Comparison of ENCODE assay signal across 1 cellular context in genomic region chr6:158366363-158366762, GRCh38.
TF ChIP-seq lines count a peak whose summit lies in the region.

No MANE protein-coding gene starts in this region.

TF ChIP-seq in K562, 482 proteins besides CTCF, POLR2A, EP300 and RAD21 (continued from another document and continues in another):
- TF ChIP-seq, protein P1, sequence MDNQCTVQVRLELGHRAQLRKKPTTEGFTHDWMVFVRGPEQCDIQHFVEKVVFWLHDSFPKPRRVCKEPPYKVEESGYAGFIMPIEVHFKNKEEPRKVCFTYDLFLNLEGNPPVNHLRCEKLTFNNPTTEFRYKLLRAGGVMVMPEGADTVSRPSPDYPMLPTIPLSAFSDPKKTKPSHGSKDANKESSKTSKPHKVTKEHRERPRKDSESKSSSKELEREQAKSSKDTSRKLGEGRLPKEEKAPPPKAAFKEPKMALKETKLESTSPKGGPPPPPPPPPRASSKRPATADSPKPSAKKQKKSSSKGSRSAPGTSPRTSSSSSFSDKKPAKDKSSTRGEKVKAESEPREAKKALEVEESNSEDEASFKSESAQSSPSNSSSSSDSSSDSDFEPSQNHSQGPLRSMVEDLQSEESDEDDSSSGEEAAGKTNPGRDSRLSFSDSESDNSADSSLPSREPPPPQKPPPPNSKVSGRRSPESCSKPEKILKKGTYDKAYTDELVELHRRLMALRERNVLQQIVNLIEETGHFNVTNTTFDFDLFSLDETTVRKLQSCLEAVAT (IDR thresholded peaks at IDR 0.05): 0 out of 4 replicates have a peak, but pooled peaks of 1 of the 2 experiments have one; percentile 25
- TF ChIP-seq PTBP1 (IDR thresholded peaks at IDR 0.05; ENCODE audit: low read depth, low read length) (no peak), JUND (IDR thresholded peaks at IDR 0.05; ENCODE audit: borderline replicate concordance, low read depth, low read length) (peak; percentile 78), JUND (tag; IDR thresholded peaks at IDR 0.05; ENCODE audit: borderline replicate concordance, low read depth, low read length) (peak; percentile 74; the same call in 2 of the 3 replicates), ZBTB2 (IDR thresholded peaks at IDR 0.05) (peak; percentile 47; the same call in 1 of the 2 replicates), U2AF2 (optimal IDR thresholded peaks at IDR 0.05; ENCODE audit: low read depth, low read length) (no peak), ATF7 (IDR thresholded peaks at IDR 0.05) (peak; percentile 76), TCF3 (CRISPR knock-in tag; IDR thresholded peaks at IDR 0.05) (peak; percentile 39), GTF2E2 (tag; IDR thresholded peaks at IDR 0.05) (no peak), FOSL1 (tag; conservative IDR thresholded peaks at IDR 0.05) (no peak), MAFG (tag; conservative IDR thresholded peaks at IDR 0.05) (peak; percentile 79), THRAP3 (IDR thresholded peaks at IDR 0.05; ENCODE audit: borderline replicate concordance) (no peak), KDM5B (IDR thresholded peaks at IDR 0.05; ENCODE audit: insufficient replicate concordance, low read depth, low read length) (peak; percentile 61), MCM3 (IDR thresholded peaks at IDR 0.05) (no peak), YY1 (IDR thresholded peaks at IDR 0.05; ENCODE audit: borderline replicate concordance in 1 of 3, control insufficient read depth in 1 of 3, extremely low read depth in 1 of 3, insufficient read depth in 3 of 3, insufficient read length in 1 of 3, insufficient replicate concordance in 2 of 3, low read depth in 1 of 3, low read length in 2 of 3) (peak in 2 of 3 experiments; percentile 53 to 86), KDM1A (IDR thresholded peaks at IDR 0.05) (no peak), AFF1 (IDR thresholded peaks at IDR 0.05; ENCODE audit: low read depth in 1 of 2, partially characterized antibody in 2 of 2) (peak in 1 of 2 experiments; percentile 29), ZBTB40 (IDR thresholded peaks at IDR 0.05) (peak; percentile 54; the same call in 1 of the 2 replicates), ZBTB40 (CRISPR knock-in tag; IDR thresholded peaks at IDR 0.05) (no peak), CBFB (CRISPR knock-in tag; IDR thresholded peaks at IDR 0.05) (no peak), MED1 (CRISPR knock-in tag; IDR thresholded peaks at IDR 0.05; ENCODE audit: borderline replicate concordance) (no peak), ILK (tag; IDR thresholded peaks at IDR 0.05; ENCODE audit: borderline replicate concordance, low read depth) (no peak), SLC30A9 (CRISPR knock-in tag; IDR thresholded peaks at IDR 0.05) (no peak), HDAC8 (tag; IDR thresholded peaks at IDR 0.05) (no peak), CUX1 (CRISPR knock-in tag; IDR thresholded peaks at IDR 0.05) (0 out of 2 replicates have a peak, but pooled peaks have one; percentile 54), MAFK (IDR thresholded peaks at IDR 0.05; ENCODE audit: low read length) (peak; percentile 80), ZNF143 (CRISPR knock-in tag; IDR thresholded peaks at IDR 0.05) (no peak), ZNF586 (CRISPR knock-in tag; conservative IDR thresholded peaks at IDR 0.05) (no peak), ZNF766 (CRISPR knock-in tag; conservative IDR thresholded peaks at IDR 0.05) (0 out of 2 replicates have a peak, but pooled peaks have one; percentile 29), CBFA2T3 (IDR thresholded peaks at IDR 0.05) (peak; percentile 16; the same call in 1 of the 2 replicates), NBN (IDR thresholded peaks at IDR 0.05; ENCODE audit: low read depth) (peak; percentile 73; the same call in 1 of the 2 replicates), FOXA3 (CRISPR knock-in tag; conservative IDR thresholded peaks at IDR 0.05 in 1 of 2, IDR thresholded peaks at IDR 0.05 in 1 of 2) (peak; percentile 69 to 78), BCOR (IDR thresholded peaks at IDR 0.05) (peak; percentile 75; the same call in 1 of the 2 replicates)
- TF ChIP-seq, protein P2, sequence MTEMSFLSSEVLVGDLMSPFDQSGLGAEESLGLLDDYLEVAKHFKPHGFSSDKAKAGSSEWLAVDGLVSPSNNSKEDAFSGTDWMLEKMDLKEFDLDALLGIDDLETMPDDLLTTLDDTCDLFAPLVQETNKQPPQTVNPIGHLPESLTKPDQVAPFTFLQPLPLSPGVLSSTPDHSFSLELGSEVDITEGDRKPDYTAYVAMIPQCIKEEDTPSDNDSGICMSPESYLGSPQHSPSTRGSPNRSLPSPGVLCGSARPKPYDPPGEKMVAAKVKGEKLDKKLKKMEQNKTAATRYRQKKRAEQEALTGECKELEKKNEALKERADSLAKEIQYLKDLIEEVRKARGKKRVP (CRISPR knock-in tag; IDR thresholded peaks at IDR 0.05): peak; percentile 52; the same call in 1 of the 2 replicates
- TF ChIP-seq, protein P3, sequence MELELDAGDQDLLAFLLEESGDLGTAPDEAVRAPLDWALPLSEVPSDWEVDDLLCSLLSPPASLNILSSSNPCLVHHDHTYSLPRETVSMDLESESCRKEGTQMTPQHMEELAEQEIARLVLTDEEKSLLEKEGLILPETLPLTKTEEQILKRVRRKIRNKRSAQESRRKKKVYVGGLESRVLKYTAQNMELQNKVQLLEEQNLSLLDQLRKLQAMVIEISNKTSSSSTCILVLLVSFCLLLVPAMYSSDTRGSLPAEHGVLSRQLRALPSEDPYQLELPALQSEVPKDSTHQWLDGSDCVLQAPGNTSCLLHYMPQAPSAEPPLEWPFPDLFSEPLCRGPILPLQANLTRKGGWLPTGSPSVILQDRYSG (tag; conservative IDR thresholded peaks at IDR 0.05; ENCODE audit: low read depth): no peak
